1 cellular context compared by ENCODE assay signal in genomic region chr5:138488481-138488945, GRCh38.
TF ChIP-seq lines count a peak whose summit lies in the region.

No MANE protein-coding gene starts in this region.

TF ChIP-seq in IMR-90, 13 proteins besides CTCF, POLR2A, EP300 and RAD21 (continued from another document):
- TF ChIP-seq USF2 (IDR thresholded peaks at IDR 0.05; ENCODE audit: low read depth, low read length) (peak; percentile 61), RFX5 (IDR thresholded peaks at IDR 0.05; ENCODE audit: low read depth, low read length) (no peak), CEBPB (IDR thresholded peaks at IDR 0.05; ENCODE audit: low read depth, low read length) (no peak), CHD1 (IDR thresholded peaks at IDR 0.05; ENCODE audit: low read depth, low read length) (no peak), SMC3 (IDR thresholded peaks at IDR 0.05; ENCODE audit: low read depth, low read length) (no peak), ELK1 (IDR thresholded peaks at IDR 0.05; ENCODE audit: borderline replicate concordance, low read depth, low read length) (no peak), BHLHE40 (IDR thresholded peaks at IDR 0.05; ENCODE audit: low read depth, low read length) (peak; percentile 80), RCOR1 (IDR thresholded peaks at IDR 0.05; ENCODE audit: insufficient replicate concordance, low read length) (no peak)
